35 cellular contexts compared by ENCODE assay signal in the genomic region with DNA sequence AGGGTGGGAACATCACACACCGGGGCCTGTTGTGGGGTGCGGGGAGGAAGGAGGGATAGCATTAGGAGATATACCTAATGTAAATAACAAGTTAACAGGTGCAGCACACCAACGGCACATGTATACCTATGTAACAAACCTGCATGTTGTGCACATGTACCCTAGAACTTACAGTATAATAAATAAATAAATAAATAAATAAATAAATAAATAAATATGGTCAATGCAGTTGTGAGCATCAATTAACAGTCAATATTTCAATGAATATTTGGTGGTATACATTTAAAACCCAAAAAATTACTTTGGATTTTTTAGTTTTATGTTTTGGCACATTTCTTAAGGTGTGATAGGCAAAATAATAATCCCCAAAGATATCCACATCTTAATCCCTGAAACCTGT.
"Had no signal": no experiment of that assay in that cellular context is flagged by ENCODE, and none has a peak within 500 bp of the region (broad histone marks: within the 10 kb centered on the region; RNA-seq: fewer than 3 reads in every experiment).

No MANE protein-coding gene starts in this region.

- H3K27ac ChIP-seq: KMS-11 had no signal

- H3K27me3 ChIP-seq: MG63 had no signal

- DNase-seq: Karpas-422, Kasumi-1, MG63, MM.1S, MV-4-11, NCI-H1048, NCI-H1092, NCI-H1092 treated with DMSO at 0.1 percent for 48 hours, NCI-H1105, NCI-H1105 treated with DMSO at 0.1 percent for 48 hours, NCI-H1417, NCI-H1417 treated with DMSO at 0.1 percent for 48 hours, NCI-H1436, NCI-H1436 treated with DMSO at 0.1 percent for 48 hours, NCI-H146, NCI-H1694, NCI-H1694 treated with DMSO at 0.1 percent for 48 hours, NCI-H187, NCI-H187 treated with DMSO at 0.1 percent for 48 hours, NCI-H1930, NCI-H2029, NCI-H2029 treated with DMSO at 0.1 percent for 48 hours, NCI-H2081, NCI-H2081 treated with DMSO at 0.1 percent for 48 hours, NCI-H2107, NCI-H2171, NCI-H2171 treated with DMSO at 0.1 percent for 48 hours, NCI-H2227 treated with DMSO at 0.1 percent for 48 hours, NCI-H226, NCI-H345, NCI-H446, NCI-H446 treated with DMSO at 0.1 percent for 48 hours, NCI-H510A, NCI-H510A treated with DMSO at 0.1 percent for 48 hours had no signal

- H3K4me3 ChIP-seq: MG63 had no signal

- H3K4me2 ChIP-seq: KMS-11 had no signal

- H3K36me3 ChIP-seq: MG63 had no signal

- H3K9me3 ChIP-seq: MG63 had no signal
